10 cellular contexts compared by ENCODE assay signal in the genomic region with DNA sequence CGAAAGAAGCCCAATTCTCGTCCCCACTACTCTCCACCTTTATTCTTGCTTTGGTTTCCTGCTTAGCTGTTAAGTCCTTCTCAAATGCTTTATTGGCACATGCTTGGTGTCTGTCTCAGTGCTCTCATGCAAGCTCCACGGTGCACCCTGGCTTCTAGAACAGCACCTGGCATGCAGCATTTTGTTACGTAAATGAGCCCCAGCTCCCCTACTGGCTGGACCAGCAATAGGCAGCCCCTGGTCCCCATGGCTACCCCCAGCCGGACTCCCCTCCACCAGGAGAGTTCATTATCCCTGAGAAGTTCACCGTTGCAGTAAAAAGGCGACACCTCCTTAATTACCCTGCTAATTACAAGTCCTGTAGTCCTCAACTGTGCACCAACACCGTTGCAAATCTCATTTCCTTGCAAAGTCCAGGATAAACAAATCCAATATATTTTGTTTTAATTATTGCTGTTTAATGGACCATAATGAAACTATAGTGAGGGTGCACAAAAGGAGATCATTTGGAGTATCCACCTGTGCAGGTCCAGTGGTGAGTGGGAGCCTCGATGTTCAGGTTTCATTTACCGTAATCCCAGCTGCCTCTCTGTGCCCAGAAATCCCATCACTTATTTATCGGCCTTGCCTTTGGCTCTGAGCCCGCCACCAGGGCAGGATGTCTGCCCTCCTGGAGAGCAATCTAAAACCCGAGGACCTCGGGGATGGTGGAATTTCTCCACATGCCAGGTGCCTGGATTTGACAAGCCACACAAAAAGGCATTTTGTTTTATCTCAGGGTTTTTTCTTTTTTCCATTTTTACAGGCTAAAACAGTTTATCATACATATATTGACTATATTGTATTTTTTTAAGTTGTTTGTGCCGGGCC. TPM values are rescaled to one million over a fixed set of nuclear protein-coding genes. Genes with fewer than 3 reads are reported as not detected.
A peak's percentile ranks its signal among the peaks of the same experiment; 100 is the strongest.
DNase-seq lines count a peak whose midpoint lies in the region; ATAC-seq and TF ChIP-seq lines count a peak whose summit lies in the region.
"Had no signal": no experiment of that assay in that cellular context is flagged by ENCODE, and none has a peak within 500 bp of the region (broad histone marks: within the 10 kb centered on the region; RNA-seq: fewer than 3 reads in every experiment).

No MANE protein-coding gene starts in this region.

- DNase-seq in cardiac muscle cell (ENCODE audit: low read depth in 1 of 2, low spot score in 1 of 2): peak; percentile 11 to 12
- no peak for DNase-seq in right cardiac atrium
- no peak for DNase-seq in MM.1S
- peak; percentile 40 for DNase-seq in dermis blood vessel endothelial cell
- peak; percentile 50 for DNase-seq in type B pancreatic cell (ENCODE audit: extremely low spot score, unreplicated experiment)
- DNase-seq in amniotic stem cell (lab: John Stamatoyannopoulos, UW): no peak
- no peak for DNase-seq in nephron progenitor cell
- DNase-seq: activated CD4-positive, alpha-beta T cell treated with anti-CD3 and anti-CD28 coated beads for 48 hours had no signal

- no peaks in the 10 kb centered on the region for H3F3A ChIP-seq in MM.1S (ENCODE audit: insufficient read depth, low read length)

- H3K4me2 ChIP-seq in MM.1S (ENCODE audit: low read depth, low read length): no peak overlapping the region

- H3K79me2 ChIP-seq in MM.1S (ENCODE audit: low read length): no peaks in the 10 kb centered on the region

- no peaks in the 10 kb centered on the region for H3K36me3 Mint-ChIP-seq in type B pancreatic cell
- H3K36me3 Mint-ChIP-seq in nephron progenitor cell (ENCODE audit: low read depth): no peaks in the 10 kb centered on the region

- no peak overlapping the region for H3K9ac ChIP-seq in MM.1S (ENCODE audit: low read length)

- no peak overlapping the region for H3K27ac ChIP-seq in cardiac muscle cell
- H3K27ac ChIP-seq in right cardiac atrium (ENCODE audit: low read length): no peak overlapping the region
- no peak overlapping the region for H3K27ac ChIP-seq in MM.1S (ENCODE audit: low read length)

- 51% methylated on average over 15 of the region's 15 CpGs for WGBS in right cardiac atrium

- H3K4me1 ChIP-seq in cardiac muscle cell (ENCODE audit: low read depth) (no peaks in the 10 kb centered on the region), right cardiac atrium (ENCODE audit: control insufficient read depth, insufficient read depth, low read length) (no peaks in the 10 kb centered on the region), MM.1S (ENCODE audit: low read length) (no peaks in the 10 kb centered on the region)

- H3K36me3 ChIP-seq in cardiac muscle cell (no peaks in the 10 kb centered on the region), MM.1S (replicated peaks; ENCODE audit: insufficient read depth, low read length) (no peaks in the 10 kb centered on the region)

- H3K27ac Mint-ChIP-seq in type B pancreatic cell (no peak overlapping the region), nephron progenitor cell (no peak overlapping the region)

- intact Hi-C loops in right cardiac atrium (cut with DNase I): loop anchor here in 2 of 4 donors (5.0 to 10.0 kb wide), 2 partner anchors 56 to 104 kb away; no protein-coding TSS in a partner anchor

- H4K20me1 ChIP-seq in MM.1S (ENCODE audit: insufficient read depth, low read length): no peaks in the 10 kb centered on the region

- H3K27me3 ChIP-seq in cardiac muscle cell (peaks cover 61% of the 10 kb centered on the region), right cardiac atrium (ENCODE audit: control insufficient read depth, insufficient read depth) (no peaks in the 10 kb centered on the region), MM.1S (replicated peaks; ENCODE audit: insufficient read depth, low read length) (no peaks in the 10 kb centered on the region)

- H3K4me3 ChIP-seq in cardiac muscle cell: no peak overlapping the region
- H3K4me3 ChIP-seq in right cardiac atrium (ENCODE audit: low read length): no peak overlapping the region
- no peak overlapping the region for H3K4me3 ChIP-seq in MM.1S (ENCODE audit: low read length)

- no peaks in the 10 kb centered on the region for H3K9me3 Mint-ChIP-seq in type B pancreatic cell
- no peaks in the 10 kb centered on the region for H3K9me3 Mint-ChIP-seq in nephron progenitor cell

- no peaks in the 10 kb centered on the region for H3K9me3 ChIP-seq in cardiac muscle cell (ENCODE audit: low read depth)
- no peaks in the 10 kb centered on the region for H3K9me3 ChIP-seq in right cardiac atrium (ENCODE audit: control insufficient read depth, low read length)
- H3K9me3 ChIP-seq in MM.1S (replicated peaks; ENCODE audit: insufficient read depth, low read length): no peaks in the 10 kb centered on the region

- H3K4me1 Mint-ChIP-seq in type B pancreatic cell (ENCODE audit: unreplicated experiment): peaks cover 4% of the 10 kb centered on the region
- H3K4me1 Mint-ChIP-seq in nephron progenitor cell: peaks cover 4% of the 10 kb centered on the region

- peak; percentile 30 for TF ChIP-seq CTCF in cardiac muscle cell (IDR thresholded peaks at IDR 0.05; ENCODE audit: low read depth, low read length)
- TF ChIP-seq CTCF in MM.1S (IDR thresholded peaks at IDR 0.05; ENCODE audit: low read length): peak; percentile 25
- no peak for TF ChIP-seq CTCF in type B pancreatic cell (conservative IDR thresholded peaks at IDR 0.05)
- TF ChIP-seq CTCF in nephron progenitor cell (IDR thresholded peaks at IDR 0.05): no peak

- H2AFZ ChIP-seq in MM.1S (ENCODE audit: low read length): no peak overlapping the region

- H3K27me3 Mint-ChIP-seq in type B pancreatic cell (peaks cover 53% of the 10 kb centered on the region), nephron progenitor cell (ENCODE audit: low read depth, poor library complexity) (peaks cover 75% of the 10 kb centered on the region)

- H3K4me3 Mint-ChIP-seq in type B pancreatic cell (no peak overlapping the region), nephron progenitor cell (no peak overlapping the region)

- H3K9me2 ChIP-seq in MM.1S (replicated peaks; ENCODE audit: insufficient read depth, low read length): no peaks in the 10 kb centered on the region

- ATAC-seq in right cardiac atrium (no peak), HG02588 (IDR thresholded peaks at IDR 0.05; ENCODE audit: unreplicated experiment) (no peak)

RNA-seq across cellular contexts. Expression of a gene that starts 12.8 kb away (rescaled TPM):
- total RNA-seq in cardiac muscle cell: not detected in 2 replicates
- not detected in 2 replicates for polyA plus RNA-seq in cardiac muscle cell
- not detected for total RNA-seq in right cardiac atrium
- polyA plus RNA-seq in right cardiac atrium: not detected
- total RNA-seq in dermis blood vessel endothelial cell: not detected in 2 replicates
- 0.21 and 0.22 TPM in 2 replicates for total RNA-seq in type B pancreatic cell (ENCODE audit: low replicate concordance)
- total RNA-seq: renal cortical epithelial cell had no signal

Comparison
In these comparisons a context has a peak if more than half of its experiments do, and no peak if none do; other contexts are left out.
1. DNase-seq: peak in cardiac muscle cell (2 of 2), dermis blood vessel endothelial cell (single experiment) and type B pancreatic cell (single experiment); none in right cardiac atrium (0 of 3), MM.1S (single experiment), amniotic stem cell (single experiment) and nephron progenitor cell (single experiment).
2. CTCF ChIP-seq: peak in cardiac muscle cell (single experiment) and MM.1S (single experiment); none in type B pancreatic cell (single experiment) and nephron progenitor cell (single experiment).